Comparison of ENCODE assay signal across 12 cellular contexts in genomic region chr14:86055512-86055911, GRCh38.
DNase-seq lines count a peak whose midpoint lies in the region; ATAC-seq lines count a peak whose summit lies in the region.
"Had no signal": no experiment of that assay in that cellular context is flagged by ENCODE, and none has a peak within 500 bp of the region (broad histone marks: within the 10 kb centered on the region; RNA-seq: fewer than 3 reads in every experiment).

No MANE protein-coding gene starts in this region.

- H3K27me3 Mint-ChIP-seq in effector memory CD8-positive, alpha-beta T cell: no peaks in the 10 kb centered on the region
- H3K27me3 Mint-ChIP-seq in stimulated activated naive CD8-positive, alpha-beta T cell treated with anti-CD3 and anti-CD28 coated beads, Interleukin-15, amount 100 ng/mL, for 72 hours: no peaks in the 10 kb centered on the region
- H3K27me3 Mint-ChIP-seq: activated naive CD8-positive, alpha-beta T cell had no signal

- H3K36me3 Mint-ChIP-seq in effector memory CD8-positive, alpha-beta T cell (ENCODE audit: insufficient read depth): no peaks in the 10 kb centered on the region
- H3K36me3 Mint-ChIP-seq: activated naive CD8-positive, alpha-beta T cell had no signal

- no peak overlapping the region for H3K27ac Mint-ChIP-seq in effector memory CD8-positive, alpha-beta T cell
- no peak overlapping the region for H3K27ac Mint-ChIP-seq in stimulated activated naive CD8-positive, alpha-beta T cell treated with anti-CD3 and anti-CD28 coated beads, Interleukin-15, amount 100 ng/mL, for 72 hours
- H3K27ac Mint-ChIP-seq: activated naive CD8-positive, alpha-beta T cell had no signal

- ATAC-seq in effector memory CD8-positive, alpha-beta T cell (replicated peaks): peak; percentile 62
- ATAC-seq in stimulated activated naive CD8-positive, alpha-beta T cell treated with anti-CD3 and anti-CD28 coated beads, Interleukin-15, amount 100 ng/mL, for 72 hours: peak; percentile 63

- peaks cover 7 to 13% of the 10 kb centered on the region in 2 donors for H3K4me1 Mint-ChIP-seq in effector memory CD8-positive, alpha-beta T cell (ENCODE audit: low read depth in 2 of 2)
- no peaks in the 10 kb centered on the region for H3K4me1 Mint-ChIP-seq in stimulated activated naive CD8-positive, alpha-beta T cell treated with anti-CD3 and anti-CD28 coated beads, Interleukin-15, amount 100 ng/mL, for 72 hours

- H3K9me3 Mint-ChIP-seq in effector memory CD8-positive, alpha-beta T cell: no peaks in the 10 kb centered on the region
- H3K9me3 Mint-ChIP-seq in stimulated activated naive CD8-positive, alpha-beta T cell treated with anti-CD3 and anti-CD28 coated beads, Interleukin-15, amount 100 ng/mL, for 72 hours: no peaks in the 10 kb centered on the region

- H3K4me3 Mint-ChIP-seq in effector memory CD8-positive, alpha-beta T cell: no peak overlapping the region
- H3K4me3 Mint-ChIP-seq in stimulated activated naive CD8-positive, alpha-beta T cell treated with anti-CD3 and anti-CD28 coated beads, Interleukin-15, amount 100 ng/mL, for 72 hours: no peak overlapping the region
- H3K4me3 Mint-ChIP-seq: activated naive CD8-positive, alpha-beta T cell had no signal

- DNase-seq in SIG-M5 treated with dmso at 0.1 percent for 504 hours (lab: John Stamatoyannopoulos, UW; ENCODE audit: unreplicated experiment) (peak; percentile 14), SIG-M5 (lab: John Stamatoyannopoulos, UW) (no peak), NCI-H82 treated with DMSO at 0.1 percent for 48 hours (lab: John Stamatoyannopoulos, UW; ENCODE audit: unreplicated experiment) (peak; percentile 100), SKM-1 (lab: John Stamatoyannopoulos, UW; ENCODE audit: unreplicated experiment) (no peak), iPS-NIHi11 (ENCODE audit: low spot score) (no peak), AG20443 (ENCODE audit: low spot score) (no peak)
- DNase-seq in effector memory CD8-positive, alpha-beta T cell: no peak
- DNase-seq in stimulated activated naive CD8-positive, alpha-beta T cell treated with anti-CD3 and anti-CD28 coated beads, Interleukin-15, amount 100 ng/mL, for 72 hours: no peak
- DNase-seq: KG1; stimulated activated CD4-positive, alpha-beta T cell treated with anti-CD3 and anti-CD28 coated beads, Interleukin-4, amount 100 ng/mL, for 4 hours; upper lobe of left lung had no signal

Comparison
In these comparisons a context has a peak if more than half of its experiments do, and no peak if none do; other contexts are left out.
1. DNase-seq: peak in SIG-M5 treated with dmso at 0.1 percent for 504 hours (single experiment) and NCI-H82 treated with DMSO at 0.1 percent for 48 hours (single experiment); none in SIG-M5 (single experiment), effector memory CD8-positive, alpha-beta T cell (0 of 3), stimulated activated naive CD8-positive, alpha-beta T cell treated with anti-CD3 and anti-CD28 coated beads, Interleukin-15, amount 100 ng/mL, for 72 hours (0 of 2), SKM-1 (single experiment), iPS-NIHi11 (single experiment) and AG20443 (single experiment).